Comparison of ENCODE assay signal across 11 cellular contexts in genomic region chr6:37050854-37051137, GRCh38. TPM values are rescaled to one million over a fixed set of nuclear protein-coding genes. Genes with fewer than 3 reads are reported as not detected.
DNase-seq lines count a peak whose midpoint lies in the region; ATAC-seq and TF ChIP-seq lines count a peak whose summit lies in the region.
"Had no signal": no experiment of that assay in that cellular context is flagged by ENCODE, and none has a peak within 500 bp of the region (broad histone marks: within the 10 kb centered on the region; RNA-seq: fewer than 3 reads in every experiment).

No MANE protein-coding gene starts in this region.

- 19% methylated on average over 3 of the region's 4 CpGs for WGBS in right lobe of liver (ENCODE audit: insufficient coverage, low coverage, low lambda C conversion rate, missing lambda C conversion rate)

- H3K9me3 ChIP-seq in left ventricle myocardium inferior (replicated peaks) (no peaks in the 10 kb centered on the region), right lobe of liver (no peaks in the 10 kb centered on the region), upper lobe of right lung (no peaks in the 10 kb centered on the region)

- peaks cover 5 to 10% of the 10 kb centered on the region in 2 donors for H3K36me3 Mint-ChIP-seq in activated T-cell treated with anti-CD3 and anti-CD28 coated beads, Interleukin-2, amount 50 U/mL, for 72 hours (ENCODE audit: insufficient read depth in 2 of 2)

- H3K27ac Mint-ChIP-seq in activated T-cell treated with anti-CD3 and anti-CD28 coated beads, Interleukin-2, amount 50 U/mL, for 72 hours, result peak overlapping the region; percentile 98

- H3K27ac ChIP-seq in left ventricle myocardium inferior (replicated peaks) (peak overlapping the region; percentile 72), right lobe of liver (peak overlapping the region in 2 of 3 donors; percentile 4 to 37), upper lobe of right lung (peak overlapping the region; percentile 75)
- H3K27ac ChIP-seq: epithelial cell of prostate, PC-9 had no signal

- no peak for TF ChIP-seq CTCF in left ventricle myocardium inferior (IDR thresholded peaks at IDR 0.05; ENCODE audit: borderline replicate concordance)
- no peak for TF ChIP-seq CTCF in right lobe of liver (IDR thresholded peaks at IDR 0.05)
- no peak for TF ChIP-seq CTCF in upper lobe of right lung (IDR thresholded peaks at IDR 0.05)

- no peak overlapping the region for H3K4me3 ChIP-seq in left ventricle myocardium inferior
- H3K4me3 ChIP-seq in right lobe of liver, result no peak overlapping the region
- H3K4me3 ChIP-seq in upper lobe of right lung, result no peak overlapping the region
- H3K4me3 ChIP-seq: PC-9 had no signal

- H3K36me3 ChIP-seq in left ventricle myocardium inferior, result no peaks in the 10 kb centered on the region
- no peaks in the 10 kb centered on the region for H3K36me3 ChIP-seq in right lobe of liver
- H3K36me3 ChIP-seq in upper lobe of right lung, result no peaks in the 10 kb centered on the region

- H3K4me1 ChIP-seq in left ventricle myocardium inferior (peaks cover 29% of the 10 kb centered on the region), right lobe of liver (peaks cover 0 to 21% (median 5%) of the 10 kb centered on the region in 4 donors), upper lobe of right lung (peaks cover 33% of the 10 kb centered on the region)

- DNase-seq in left ventricle myocardium inferior (no peak), left ventricle myocardium superior (no peak), right lobe of liver (no peak), upper lobe of right lung (no peak), NCI-H2029 (lab: John Stamatoyannopoulos, UW) (no peak)
- no peak for DNase-seq in activated T-cell treated with anti-CD3 and anti-CD28 coated beads, Interleukin-2, amount 50 U/mL, for 72 hours

- H3K9me3 Mint-ChIP-seq in activated T-cell treated with anti-CD3 and anti-CD28 coated beads, Interleukin-2, amount 50 U/mL, for 72 hours, result no peaks in the 10 kb centered on the region

- no peak for TF ChIP-seq POLR2A in right lobe of liver (IDR thresholded peaks at IDR 0.05)

- peak overlapping the region; percentile 91 to 92 for H3K4me3 Mint-ChIP-seq in activated T-cell treated with anti-CD3 and anti-CD28 coated beads, Interleukin-2, amount 50 U/mL, for 72 hours

- H3K4me1 Mint-ChIP-seq in activated T-cell treated with anti-CD3 and anti-CD28 coated beads, Interleukin-2, amount 50 U/mL, for 72 hours (ENCODE audit: low read depth), result peaks cover 74% of the 10 kb centered on the region

- ATAC-seq in left ventricle myocardium superior (no peak), right lobe of liver (no peak), upper lobe of right lung (no peak), GM21423 (IDR thresholded peaks at IDR 0.05; ENCODE audit: unreplicated experiment) (no peak), GM18519 (IDR thresholded peaks at IDR 0.05; ENCODE audit: low FRiP score, unreplicated experiment) (no peak)
- no peak for ATAC-seq in activated T-cell treated with anti-CD3 and anti-CD28 coated beads, Interleukin-2, amount 50 U/mL, for 72 hours (replicated peaks in 1 of 2)

- no peaks in the 10 kb centered on the region for H3K27me3 Mint-ChIP-seq in activated T-cell treated with anti-CD3 and anti-CD28 coated beads, Interleukin-2, amount 50 U/mL, for 72 hours (ENCODE audit: low read depth)

- H3K27me3 ChIP-seq in left ventricle myocardium inferior (ENCODE audit: low read depth) (no peaks in the 10 kb centered on the region), right lobe of liver (no peaks in the 10 kb centered on the region), upper lobe of right lung (no peaks in the 10 kb centered on the region)

- intact Hi-C loops in left ventricle myocardium inferior (cut with micrococcal nuclease) (loop anchor here (2.0 kb wide), 1 partner anchor 122 kb away; no protein-coding TSS in a partner anchor), left ventricle myocardium superior (cut with micrococcal nuclease) (no loop called here), right lobe of liver (cut with DNase I) (loop anchor here in 1 of 2 donors (5.0 kb wide), 1 partner anchor 122 kb away; the partner anchor contains the start of gene PIM1), upper lobe of right lung (cut with DNase I) (no loop called here)

RNA-seq across cellular contexts. Expression of gene FGD2, which starts 45.3 kb away (rescaled TPM):
- 6.0 TPM for total RNA-seq in left ventricle myocardium inferior
- 8.0 TPM for total RNA-seq in left ventricle myocardium superior
- total RNA-seq in activated T-cell treated with anti-CD3 and anti-CD28 coated beads, Interleukin-2, amount 50 U/mL, for 72 hours, result 1 to 10 TPM; 1.4 to 3.2 TPM
- total RNA-seq in right lobe of liver, result 10 to 100 TPM in 2 of 6 experiments, 1 to 10 TPM in 4; 6.6 to 15.6 (median 9.6) TPM
- 56.9 TPM for total RNA-seq in upper lobe of right lung
- total RNA-seq: lung microvascular endothelial cell had no signal

Comparison
In these comparisons a context has a peak if more than half of its experiments do, and no peak if none do; other contexts are left out.
1. H3K27ac ChIP-seq: peak in every context shown above with its lines; median percentile 75 in upper lobe of right lung; 72 in left ventricle myocardium inferior; 20 in right lobe of liver.